ENCODE assay signal across 19 cellular contexts in the genomic region with DNA sequence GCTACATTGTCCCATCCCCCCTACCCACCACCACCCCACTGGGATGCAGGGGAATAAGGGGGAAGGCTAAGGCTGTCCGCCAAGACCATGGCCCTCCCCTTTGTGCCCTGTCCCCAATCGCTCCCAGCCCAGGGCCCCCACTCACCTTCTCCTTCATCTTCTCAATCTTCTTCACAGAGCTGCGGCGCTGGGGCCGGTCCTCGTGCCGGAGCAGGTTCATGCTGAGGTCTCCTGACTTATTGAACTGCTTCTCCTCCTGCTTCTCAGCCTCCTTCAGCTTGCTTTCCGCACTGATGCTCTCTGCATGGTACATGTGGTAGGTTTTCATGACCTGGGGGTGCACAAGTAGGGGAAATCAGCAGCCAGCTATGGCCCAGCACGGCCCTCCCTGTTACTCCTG.
DNase-seq lines count a peak whose midpoint lies in the region; ATAC-seq, FAIRE-seq and TF ChIP-seq lines count a peak whose summit lies in the region.
"Had no signal": no experiment of that assay in that cellular context is flagged by ENCODE, and none has a peak within 500 bp of the region (broad histone marks: within the 10 kb centered on the region; RNA-seq: fewer than 3 reads in every experiment).

No MANE protein-coding gene starts in this region.

- TF ChIP-seq RAD21 in H1 (IDR thresholded peaks at IDR 0.05 in 1 of 2, conservative IDR thresholded peaks at IDR 0.05 in 1 of 2; ENCODE audit: low read depth in 2 of 2, low read length in 2 of 2), result no peak

- no peak overlapping the region for H3K23ac ChIP-seq in H1 (ENCODE audit: insufficient read length)

- no peaks in the 10 kb centered on the region for H3K27me3 Mint-ChIP-seq in neural progenitor cell (ENCODE audit: insufficient read depth, low read depth)

- H3K27me3 ChIP-seq in H1 (replicated peaks in 1 of 4; ENCODE audit: control insufficient read depth in 3 of 4, extremely low read depth in 1 of 4, insufficient read depth in 3 of 4, low read length in 3 of 4) (no peaks in the 10 kb centered on the region), neural progenitor cell (no peaks in the 10 kb centered on the region)

- no peak overlapping the region for H3K9ac ChIP-seq in H1 (replicated peaks in 1 of 4; ENCODE audit: extremely low read depth in 1 of 4, low read depth in 3 of 4, low read length in 3 of 4)
- no peak overlapping the region for H3K9ac ChIP-seq in neural progenitor cell
- H3K9ac ChIP-seq: GM23248 had no signal

- H3K27ac ChIP-seq in H1 (ENCODE audit: low read depth, low read length), result no peak overlapping the region
- no peak overlapping the region for H3K27ac ChIP-seq in neural progenitor cell
- H3K27ac ChIP-seq: 22Rv1, A549, GM23248, HL-60 had no signal

- H3K4me3 Mint-ChIP-seq in neural progenitor cell, result no peak overlapping the region
- H3K4me3 Mint-ChIP-seq: CD14-positive monocyte; CD4-positive, alpha-beta memory T cell had no signal

- no peak overlapping the region for H3K4ac ChIP-seq in H1 (replicated peaks; ENCODE audit: insufficient read length, low read depth, low read length)

- no peaks in the 10 kb centered on the region for H3F3A ChIP-seq in neural progenitor cell (ENCODE audit: low read depth)

- H4K8ac ChIP-seq in H1 (ENCODE audit: extremely low read depth, insufficient read depth, low read length), result no peak overlapping the region

- H2AFZ ChIP-seq in H1 (ENCODE audit: low read length), result no peak overlapping the region
- no peak overlapping the region for H2AFZ ChIP-seq in neural progenitor cell (replicated peaks)
- H2AFZ ChIP-seq: GM23248 had no signal

- H2BK20ac ChIP-seq in H1 (ENCODE audit: low read length), result no peak overlapping the region

- H3K79me2 ChIP-seq in H1 (ENCODE audit: control insufficient read depth in 1 of 2, insufficient read depth in 2 of 2, low read length in 2 of 2) (no peaks in the 10 kb centered on the region), neural progenitor cell (ENCODE audit: low read depth) (no peaks in the 10 kb centered on the region)

- DNase-seq in cardiac septum (ENCODE audit: low spot score), result peak; percentile 60
- no peak for DNase-seq in left ventricle myocardium superior
- DNase-seq in H1 (ENCODE audit: low read depth in 1 of 2, low spot score in 2 of 2), result no peak
- DNase-seq in neural progenitor cell (ENCODE audit: low spot score), result no peak
- no peak for DNase-seq in HUDEP-2 (lab: John Stamatoyannopoulos, UW; ENCODE audit: unreplicated experiment in 76 of 76)
- no peak for DNase-seq in NCI-H1930 (lab: John Stamatoyannopoulos, UW)
- DNase-seq in T-helper 2 cell, result no peak
- DNase-seq: AML-193; CD4-positive, alpha-beta memory T cell; DMS79; GF-D8; HCEC 1CT; IMR-90 had no signal

- no peak for FAIRE-seq in H1 (lab: Jason Lieb, UNC)
- FAIRE-seq: A549, H54 had no signal

- H3K4me3 ChIP-seq in H1 (ENCODE audit: extremely low read depth in 1 of 4, insufficient read depth in 2 of 4, low read depth in 3 of 4, low read length in 4 of 4), result no peak overlapping the region
- no peak overlapping the region for H3K4me3 ChIP-seq in neural progenitor cell
- H3K4me3 ChIP-seq: A549, GM23248 had no signal

- H3K27ac Mint-ChIP-seq in neural progenitor cell, result peak overlapping the region; percentile 46
- H3K27ac Mint-ChIP-seq: CD4-positive, alpha-beta memory T cell had no signal

- no peaks in the 10 kb centered on the region for H3K4me1 Mint-ChIP-seq in neural progenitor cell
- H3K4me1 Mint-ChIP-seq: CD14-positive monocyte; CD4-positive, alpha-beta memory T cell had no signal

- 96% methylated on average over 8 of the region's 9 CpGs; no CpG with 5 or more reads in 1 of the 2 experiments for WGBS in H1 (ENCODE audit: extremely low coverage in 1 of 2, insufficient coverage in 1 of 2, insufficient read length in 1 of 2, insufficient replicate concordance in 2 of 2, low coverage in 1 of 2, low lambda C conversion rate in 2 of 2, missing lambda C conversion rate in 1 of 2), 2 experiments

- no peak for TF ChIP-seq CTCF in H1 (IDR thresholded peaks at IDR 0.05; ENCODE audit: control extremely low read depth in 1 of 3, insufficient read depth in 1 of 3, low read depth in 1 of 3, low read length in 3 of 3)
- TF ChIP-seq CTCF in neural progenitor cell (IDR thresholded peaks at IDR 0.05), result no peak

- no peak overlapping the region for H4K5ac ChIP-seq in H1 (ENCODE audit: insufficient read length, low read depth, low read length)

- no peak for TF ChIP-seq POLR2A in H1 (IDR thresholded peaks at IDR 0.05; ENCODE audit: control extremely low read depth in 1 of 2, low read depth in 2 of 2, low read length in 2 of 2)

- H3K4me2 ChIP-seq in H1 (ENCODE audit: insufficient read depth in 1 of 2, low read depth in 2 of 2, low read length in 2 of 2) (no peak overlapping the region), neural progenitor cell (no peak overlapping the region)
- H3K4me2 ChIP-seq: A549 had no signal

- peaks cover 11% of the 10 kb centered on the region for H3K9me3 Mint-ChIP-seq in neural progenitor cell

- CTCF ChIA-PET in H1 (lab: Charles Lee; ENCODE audit: partially characterized antibody), result interaction anchor here (0.6 to 7.9 kb wide), 12 partner anchors 25 to 362 kb away, joined by 3 to 91 read pairs (median 4); no protein-coding TSS in a partner anchor

- no peak overlapping the region for H3K14ac ChIP-seq in H1 (ENCODE audit: insufficient read length)

- H3K9me3 ChIP-seq in H1 (ENCODE audit: insufficient read depth in 2 of 2, low read depth in 1 of 2, low read length in 1 of 2) (peaks cover 0 to 5% of the 10 kb centered on the region in 2 experiments; a peak in 2 of 4 replicates), neural progenitor cell (ENCODE audit: low read depth) (no peaks in the 10 kb centered on the region)

- no peak overlapping the region for H4K91ac ChIP-seq in H1 (replicated peaks; ENCODE audit: insufficient read length, low read length)

- no peak overlapping the region for H2BK5ac ChIP-seq in H1 (ENCODE audit: low read depth, low read length)

- no peak for TF ChIP-seq EP300 in H1 (IDR thresholded peaks at IDR 0.05; ENCODE audit: borderline replicate concordance in 1 of 2, low read depth in 2 of 2, low read length in 2 of 2)

- H3K56ac ChIP-seq in H1 (replicated peaks; ENCODE audit: insufficient read length, low read depth, low read length), result no peak overlapping the region

- no peaks in the 10 kb centered on the region; the same call in 1 of the 2 replicates for H3K23me2 ChIP-seq in H1 (ENCODE audit: low read depth, low read length)

- no peak overlapping the region for H2AK5ac ChIP-seq in H1 (ENCODE audit: low read depth, low read length)

- no peaks in the 10 kb centered on the region for H3K4me1 ChIP-seq in H1 (replicated peaks in 1 of 4; ENCODE audit: control insufficient read depth in 3 of 4, insufficient read depth in 4 of 4, low read length in 3 of 4)
- no peaks in the 10 kb centered on the region for H3K4me1 ChIP-seq in neural progenitor cell
- H3K4me1 ChIP-seq: A549 had no signal

- POLR2A ChIA-PET in H1 (lab: Charles Lee; ENCODE audit: partially characterized antibody), result interaction anchor here (1.1 kb wide), 1 partner anchor 12 kb away, joined by 3 read pairs; no protein-coding TSS in a partner anchor

- H3K18ac ChIP-seq in H1 (ENCODE audit: extremely low read depth, low read length), result no peak overlapping the region

- 0 out of 2 replicates have a peak overlapping the region, but pooled peaks have one; percentile 27 for H2BK12ac ChIP-seq in H1 (ENCODE audit: low read depth, low read length)

- H3K79me1 ChIP-seq in H1 (ENCODE audit: low read depth, low read length), result no peaks in the 10 kb centered on the region

- peaks cover 40% of the 10 kb centered on the region for H3K36me3 Mint-ChIP-seq in neural progenitor cell

- no peaks in the 10 kb centered on the region for H4K20me1 ChIP-seq in H1 (replicated peaks in 1 of 2; ENCODE audit: control insufficient read depth in 1 of 2, insufficient read depth in 2 of 2, low read length in 2 of 2)
- H4K20me1 ChIP-seq in neural progenitor cell (ENCODE audit: low read depth), result no peaks in the 10 kb centered on the region

- H2BK15ac ChIP-seq in H1 (ENCODE audit: low read length), result no peak overlapping the region

- intact Hi-C loops in cardiac septum (cut with DNase I), result no loop called here
- intact Hi-C loops in left ventricle myocardium superior (cut with micrococcal nuclease), result loop anchor here (10.0 kb wide), 1 partner anchor 241 kb away; no protein-coding TSS in a partner anchor

- ATAC-seq in left ventricle myocardium superior, result no peak
- ATAC-seq: A549 had no signal

- H3K36me3 ChIP-seq in H1 (ENCODE audit: control insufficient read depth in 2 of 4, insufficient read depth in 4 of 4, low read length in 3 of 4) (0 out of 8 replicates have a peak, but pooled peaks cover 0 to 2% (median 0%) of the 10 kb centered on the region in 4 experiments), neural progenitor cell (peaks cover 4% of the 10 kb centered on the region)

- H2BK120ac ChIP-seq in H1 (replicated peaks; ENCODE audit: low read depth, low read length), result no peak overlapping the region

TF ChIP-seq in H1, 55 proteins besides CTCF, POLR2A, EP300 and RAD21 (continues in another document):
- TF ChIP-seq, protein P1, sequence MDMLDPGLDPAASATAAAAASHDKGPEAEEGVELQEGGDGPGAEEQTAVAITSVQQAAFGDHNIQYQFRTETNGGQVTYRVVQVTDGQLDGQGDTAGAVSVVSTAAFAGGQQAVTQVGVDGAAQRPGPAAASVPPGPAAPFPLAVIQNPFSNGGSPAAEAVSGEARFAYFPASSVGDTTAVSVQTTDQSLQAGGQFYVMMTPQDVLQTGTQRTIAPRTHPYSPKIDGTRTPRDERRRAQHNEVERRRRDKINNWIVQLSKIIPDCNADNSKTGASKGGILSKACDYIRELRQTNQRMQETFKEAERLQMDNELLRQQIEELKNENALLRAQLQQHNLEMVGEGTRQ (IDR thresholded peaks at IDR 0.05; ENCODE audit: low read length), result no peak
- TF ChIP-seq HDAC6 (IDR thresholded peaks at IDR 0.05; ENCODE audit: low read depth, low read length) (no peak), SP2 (IDR thresholded peaks at IDR 0.05; ENCODE audit: low read length) (no peak), RBBP5 (IDR thresholded peaks at IDR 0.05; ENCODE audit: borderline replicate concordance, low read depth, low read length) (no peak), TAF7 (optimal IDR thresholded peaks at IDR 0.05; ENCODE audit: borderline replicate concordance, low read depth, low read length) (no peak), NANOG (IDR thresholded peaks at IDR 0.05; ENCODE audit: insufficient read depth, low read depth, low read length, poor library complexity, severe bottlenecking) (no peak), SAP30 (IDR thresholded peaks at IDR 0.05; ENCODE audit: insufficient read depth, insufficient replicate concordance, low read length) (no peak), ZNF274 (IDR thresholded peaks at IDR 0.05; ENCODE audit: borderline replicate concordance, extremely low read depth, low read length) (no peak), TBP (IDR thresholded peaks at IDR 0.05; ENCODE audit: low read depth, low read length) (no peak), CHD2 (IDR thresholded peaks at IDR 0.05; ENCODE audit: low read length) (no peak)
- TF ChIP-seq, protein P2, sequence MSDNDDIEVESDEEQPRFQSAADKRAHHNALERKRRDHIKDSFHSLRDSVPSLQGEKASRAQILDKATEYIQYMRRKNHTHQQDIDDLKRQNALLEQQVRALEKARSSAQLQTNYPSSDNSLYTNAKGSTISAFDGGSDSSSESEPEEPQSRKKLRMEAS (IDR thresholded peaks at IDR 0.05), result no peak
